Comparison of ENCODE assay signal across 11 cellular contexts in genomic region chr22:31692186-31692886, GRCh38. TPM values are rescaled to one million over a fixed set of nuclear protein-coding genes. Genes with fewer than 3 reads are reported as not detected.
A peak's percentile ranks its signal among the peaks of the same experiment; 100 is the strongest.
DNase-seq lines count a peak whose midpoint lies in the region; ATAC-seq and TF ChIP-seq lines count a peak whose summit lies in the region.
"Had no signal": no experiment of that assay in that cellular context is flagged by ENCODE, and none has a peak within 500 bp of the region (broad histone marks: within the 10 kb centered on the region; RNA-seq: fewer than 3 reads in every experiment).

No MANE protein-coding gene starts in this region.

- H3K4me3 ChIP-seq in fibroblast of lung (replicated peaks in 1 of 4; ENCODE audit: control extremely low read depth in 1 of 4, insufficient read depth in 1 of 4, low read depth in 3 of 4, low read length in 4 of 4) = no peak overlapping the region
- H3K4me3 ChIP-seq: PC-9 had no signal

- no peak for DNase-seq in activated naive CD4-positive, alpha-beta T cell (lab: John Stamatoyannopoulos, UW)
- DNase-seq in T-helper 17 cell = no peak
- peak; percentile 31 to 55 for DNase-seq in fibroblast of lung (ENCODE audit: low read depth in 2 of 2)
- DNase-seq in OCI-M2 (lab: John Stamatoyannopoulos, UW; ENCODE audit: unreplicated experiment) = no peak
- DNase-seq in NCI-H2196 treated with DMSO at 0.1 percent for 48 hours (lab: John Stamatoyannopoulos, UW; ENCODE audit: unreplicated experiment) = no peak
- DNase-seq in LoVo (ENCODE audit: low spot score) = no peak
- DNase-seq: BE2C, PC-9 had no signal

- no peaks in the 10 kb centered on the region for H3K9me3 Mint-ChIP-seq in activated naive CD4-positive, alpha-beta T cell treated with anti-CD3 and anti-CD28 coated beads, Interleukin-2, amount 50 U/mL, for 24 hours

- no peaks in the 10 kb centered on the region for H3K4me1 ChIP-seq in fibroblast of lung (ENCODE audit: control insufficient read depth, extremely low read depth, insufficient read depth, low read length)
- H3K4me1 ChIP-seq: BE2C, parathyroid adenoma had no signal

- peak; percentile 64 for ATAC-seq in T-helper 17 cell
- ATAC-seq in GM21825 (IDR thresholded peaks at IDR 0.05; ENCODE audit: unreplicated experiment) = no peak

- H3K79me2 ChIP-seq in fibroblast of lung (ENCODE audit: control insufficient read depth, insufficient read depth, low read length) = no peaks in the 10 kb centered on the region
- H3K79me2 ChIP-seq: parathyroid adenoma had no signal

- no peaks in the 10 kb centered on the region for H3K36me3 ChIP-seq in fibroblast of lung (ENCODE audit: control insufficient read depth, insufficient read depth, low read length)

- no peaks in the 10 kb centered on the region for H4K20me1 ChIP-seq in fibroblast of lung (ENCODE audit: control insufficient read depth, extremely low read depth, insufficient read depth, low read length)

- peaks cover 14% of the 10 kb centered on the region for H3K4me1 Mint-ChIP-seq in activated naive CD4-positive, alpha-beta T cell treated with anti-CD3 and anti-CD28 coated beads, Interleukin-2, amount 50 U/mL, for 24 hours
- peaks cover 14% of the 10 kb centered on the region for H3K4me1 Mint-ChIP-seq in T-helper 17 cell

- no peak overlapping the region for H2AFZ ChIP-seq in fibroblast of lung (ENCODE audit: low read length)
- H2AFZ ChIP-seq: parathyroid adenoma, PC-9 had no signal

- H3K9me3 ChIP-seq in T-helper 17 cell (ENCODE audit: control insufficient read depth, low read length, poor library complexity, severe bottlenecking) = no peaks in the 10 kb centered on the region
- no peaks in the 10 kb centered on the region for H3K9me3 ChIP-seq in fibroblast of lung (ENCODE audit: control insufficient read depth, insufficient read depth, low read depth, low read length)
- H3K9me3 ChIP-seq: BE2C had no signal

- H3K36me3 Mint-ChIP-seq in activated naive CD4-positive, alpha-beta T cell treated with anti-CD3 and anti-CD28 coated beads, Interleukin-2, amount 50 U/mL, for 24 hours = peaks cover 11% of the 10 kb centered on the region
- no peaks in the 10 kb centered on the region for H3K36me3 Mint-ChIP-seq in T-helper 17 cell (ENCODE audit: low read depth)

- TF ChIP-seq CTCF in fibroblast of lung (conservative IDR thresholded peaks at IDR 0.05 in 1 of 2, IDR thresholded peaks at IDR 0.05 in 1 of 2; ENCODE audit: low read depth in 1 of 2, low read length in 2 of 2) = no peak

- H3K27me3 ChIP-seq in fibroblast of lung (ENCODE audit: control insufficient read depth, insufficient read depth, low read length) = no peaks in the 10 kb centered on the region
- H3K27me3 ChIP-seq: BE2C had no signal

- H3K9ac ChIP-seq in fibroblast of lung (ENCODE audit: insufficient read depth, low read length) = no peak overlapping the region
- H3K9ac ChIP-seq: parathyroid adenoma had no signal

- no peak overlapping the region for H3K4me2 ChIP-seq in fibroblast of lung (ENCODE audit: extremely low read depth, insufficient read depth, low read length)
- H3K4me2 ChIP-seq: PC-9 had no signal

- no peak overlapping the region for H3K4me3 Mint-ChIP-seq in activated naive CD4-positive, alpha-beta T cell treated with anti-CD3 and anti-CD28 coated beads, Interleukin-2, amount 50 U/mL, for 24 hours
- H3K4me3 Mint-ChIP-seq in T-helper 17 cell = no peak overlapping the region

- no peaks in the 10 kb centered on the region for H3K27me3 Mint-ChIP-seq in activated naive CD4-positive, alpha-beta T cell treated with anti-CD3 and anti-CD28 coated beads, Interleukin-2, amount 50 U/mL, for 24 hours
- no peaks in the 10 kb centered on the region for H3K27me3 Mint-ChIP-seq in T-helper 17 cell

- H3K27ac ChIP-seq in fibroblast of lung (ENCODE audit: insufficient read depth, low read length) = no peak overlapping the region
- H3K27ac ChIP-seq: parathyroid adenoma, PC-9 had no signal

- H3K27ac Mint-ChIP-seq in activated naive CD4-positive, alpha-beta T cell treated with anti-CD3 and anti-CD28 coated beads, Interleukin-2, amount 50 U/mL, for 24 hours = peak overlapping the region; percentile 13
- H3K27ac Mint-ChIP-seq in T-helper 17 cell = peak overlapping the region; percentile 57

RNA-seq across cellular contexts. Expression of gene PISD, which starts 30.3 kb away (rescaled TPM):
- 10 to 100 TPM; 37.6 to 38.3 TPM for total RNA-seq in T-helper 17 cell
- 20.5 and 25.6 TPM in 2 replicates for total RNA-seq in fibroblast of lung
- 21.1 and 24.5 TPM in 2 replicates for polyA plus RNA-seq in fibroblast of lung
- polyA plus RNA-seq in fibroblast of lung (2012) = 22.0 and 27.1 TPM in 2 replicates
- polyA minus RNA-seq in fibroblast of lung (ENCODE audit: low replicate concordance) = 49.4 and 70.1 TPM in 2 replicates

RNA-seq across cellular contexts. Expression of gene PRR14L, which starts 57.6 kb away (rescaled TPM):
- total RNA-seq in T-helper 17 cell (10 to 100 TPM; 36.2 to 38.2 TPM), fibroblast of lung (14.4 and 17.3 TPM in 2 replicates)
- polyA plus RNA-seq in fibroblast of lung = 14.4 and 14.7 TPM in 2 replicates
- 8.9 and 10.6 TPM in 2 replicates for polyA plus RNA-seq in fibroblast of lung (2012)
- 67.4 and 75.5 TPM in 2 replicates for polyA minus RNA-seq in fibroblast of lung (ENCODE audit: low replicate concordance)

Comparison
In these comparisons a context has a peak if more than half of its experiments do, and no peak if none do; other contexts are left out.
1. DNase-seq: peak in fibroblast of lung (2 of 2); none in activated naive CD4-positive, alpha-beta T cell (0 of 4), T-helper 17 cell (0 of 3), OCI-M2 (single experiment), NCI-H2196 treated with DMSO at 0.1 percent for 48 hours (single experiment) and LoVo (single experiment).